Comparison of ENCODE assay signal across 19 cellular contexts in genomic region chr15:96736384-96736783, GRCh38.
DNase-seq lines count a peak whose midpoint lies in the region; ATAC-seq, FAIRE-seq and TF ChIP-seq lines count a peak whose summit lies in the region.
"Had no signal": no experiment of that assay in that cellular context is flagged by ENCODE, and none has a peak within 500 bp of the region (broad histone marks: within the 10 kb centered on the region; RNA-seq: fewer than 3 reads in every experiment).

No MANE protein-coding gene starts in this region.

- H3K4ac ChIP-seq in trophoblast cell (ENCODE audit: low read depth, low read length): no peak overlapping the region

- no peak overlapping the region for H3K9ac ChIP-seq in trophoblast cell (ENCODE audit: low read length)

- H2BK12ac ChIP-seq in trophoblast cell (ENCODE audit: low read length): no peak overlapping the region

- H4K12ac ChIP-seq in trophoblast cell (ENCODE audit: low read depth, low read length): no peak overlapping the region

- no peaks in the 10 kb centered on the region for H3K4me1 ChIP-seq in trophoblast cell (ENCODE audit: control insufficient read depth in 1 of 2, insufficient read depth in 2 of 2, low read length in 2 of 2)

- no peak overlapping the region for H3K27ac ChIP-seq in trophoblast cell (ENCODE audit: low read depth, low read length)

- ATAC-seq in stimulated activated naive CD8-positive, alpha-beta T cell treated with anti-CD3 and anti-CD28 coated beads, Interleukin-15, Interleukin-2, amounts not matched to agents 100 U/mL and 50 U/mL, for 24 hours: no peak
- ATAC-seq in GM18867 (IDR thresholded peaks at IDR 0.05; ENCODE audit: unreplicated experiment) (no peak), GM21423 (IDR thresholded peaks at IDR 0.05; ENCODE audit: unreplicated experiment) (no peak)
- ATAC-seq: GM12878, Right ventricle myocardium inferior had no signal

- H3K14ac ChIP-seq in trophoblast cell (ENCODE audit: low read length): no peak overlapping the region

- H4K91ac ChIP-seq in trophoblast cell (ENCODE audit: low read depth, low read length): no peak overlapping the region

- H2BK5ac ChIP-seq in trophoblast cell (ENCODE audit: low read depth, low read length, poor library complexity): no peak overlapping the region

- H2BK120ac ChIP-seq in trophoblast cell (ENCODE audit: insufficient read depth, low read length, poor library complexity): no peak overlapping the region

- no peaks in the 10 kb centered on the region for H3K27me3 ChIP-seq in trophoblast cell (ENCODE audit: insufficient read depth, low read length)

- H3K36me3 ChIP-seq in trophoblast cell (ENCODE audit: control insufficient read depth in 1 of 2, insufficient read depth in 2 of 2, low read length in 2 of 2): no peaks in the 10 kb centered on the region

- no peak overlapping the region for H3K18ac ChIP-seq in trophoblast cell (ENCODE audit: low read length)

- H2AFZ ChIP-seq in trophoblast cell (ENCODE audit: insufficient read depth, low read length, poor library complexity): no peak overlapping the region

- H3K79me1 ChIP-seq in trophoblast cell (ENCODE audit: low read length): no peaks in the 10 kb centered on the region

- WGBS in trophoblast cell (ENCODE audit: extremely low coverage, insufficient coverage, insufficient read length): no CpG with 5 or more reads among the region's 2 CpGs

- no peak for TF ChIP-seq CTCF in fibroblast of mammary gland (conservative IDR thresholded peaks at IDR 0.05; ENCODE audit: control insufficient read depth, insufficient read depth, low read depth, low read length)

- no peak overlapping the region for H4K8ac ChIP-seq in trophoblast cell (ENCODE audit: low read depth, low read length)

- no peaks in the 10 kb centered on the region for H3K9me3 ChIP-seq in trophoblast cell (ENCODE audit: insufficient read depth, low read depth, low read length)

- no peak overlapping the region for H3K4me3 ChIP-seq in fibroblast of mammary gland (ENCODE audit: control insufficient read depth, low read depth, low read length)
- no peak overlapping the region for H3K4me3 ChIP-seq in trophoblast cell (ENCODE audit: low read depth, low read length)
- H3K4me3 ChIP-seq: GM12878 had no signal

- H3K23ac ChIP-seq in trophoblast cell (ENCODE audit: low read length): no peak overlapping the region

- H2AK5ac ChIP-seq in trophoblast cell (ENCODE audit: low read length): no peak overlapping the region

- FAIRE-seq in HTR-8/SVneo (lab: Jason Lieb, UNC) (no peak), RCC 7860 (lab: Jason Lieb, UNC) (no peak)
- FAIRE-seq: GM12878 had no signal

- no peaks in the 10 kb centered on the region for H3K79me2 ChIP-seq in trophoblast cell (ENCODE audit: control insufficient read depth, insufficient read depth, low read length, poor library complexity)

- DNase-seq in HTR-8/SVneo (ENCODE audit: insufficient read length, low spot score) (peak; percentile 5), RCC 7860 (ENCODE audit: low spot score) (peak; percentile 14), fibroblast of mammary gland (ENCODE audit: low read depth) (peak; percentile 1), trophoblast cell (peak; percentile 62 to 98)
- no peak for DNase-seq in stimulated activated naive CD8-positive, alpha-beta T cell treated with anti-CD3 and anti-CD28 coated beads, Interleukin-15, Interleukin-2, amounts not matched to agents 100 U/mL and 50 U/mL, for 24 hours
- no peak for DNase-seq in activated CD4-positive, alpha-beta T cell treated with anti-CD3 and anti-CD28 coated beads, Interleukin-2, amount 50 U/mL, for 48 hours
- DNase-seq: CD4-positive, CD25-positive, alpha-beta regulatory T cell; DMS79; Kasumi-1; NCI-H1105; NCI-H146; NCI-H2029; NCI-H2227 treated with DMSO at 0.1 percent for 48 hours; NCI-H524; NCI-H82 had no signal

- no peak overlapping the region for H3K4me2 ChIP-seq in trophoblast cell (ENCODE audit: low read length)

Comparison
In these comparisons a context has a peak if more than half of its experiments do, and no peak if none do; other contexts are left out.
1. DNase-seq: peak in HTR-8/SVneo (single experiment), RCC 7860 (single experiment), fibroblast of mammary gland (single experiment) and trophoblast cell (2 of 2); none in stimulated activated naive CD8-positive, alpha-beta T cell treated with anti-CD3 and anti-CD28 coated beads, Interleukin-15, Interleukin-2, amounts not matched to agents 100 U/mL and 50 U/mL, for 24 hours (single experiment) and activated CD4-positive, alpha-beta T cell treated with anti-CD3 and anti-CD28 coated beads, Interleukin-2, amount 50 U/mL, for 48 hours (0 of 2).